In the genomic region with DNA sequence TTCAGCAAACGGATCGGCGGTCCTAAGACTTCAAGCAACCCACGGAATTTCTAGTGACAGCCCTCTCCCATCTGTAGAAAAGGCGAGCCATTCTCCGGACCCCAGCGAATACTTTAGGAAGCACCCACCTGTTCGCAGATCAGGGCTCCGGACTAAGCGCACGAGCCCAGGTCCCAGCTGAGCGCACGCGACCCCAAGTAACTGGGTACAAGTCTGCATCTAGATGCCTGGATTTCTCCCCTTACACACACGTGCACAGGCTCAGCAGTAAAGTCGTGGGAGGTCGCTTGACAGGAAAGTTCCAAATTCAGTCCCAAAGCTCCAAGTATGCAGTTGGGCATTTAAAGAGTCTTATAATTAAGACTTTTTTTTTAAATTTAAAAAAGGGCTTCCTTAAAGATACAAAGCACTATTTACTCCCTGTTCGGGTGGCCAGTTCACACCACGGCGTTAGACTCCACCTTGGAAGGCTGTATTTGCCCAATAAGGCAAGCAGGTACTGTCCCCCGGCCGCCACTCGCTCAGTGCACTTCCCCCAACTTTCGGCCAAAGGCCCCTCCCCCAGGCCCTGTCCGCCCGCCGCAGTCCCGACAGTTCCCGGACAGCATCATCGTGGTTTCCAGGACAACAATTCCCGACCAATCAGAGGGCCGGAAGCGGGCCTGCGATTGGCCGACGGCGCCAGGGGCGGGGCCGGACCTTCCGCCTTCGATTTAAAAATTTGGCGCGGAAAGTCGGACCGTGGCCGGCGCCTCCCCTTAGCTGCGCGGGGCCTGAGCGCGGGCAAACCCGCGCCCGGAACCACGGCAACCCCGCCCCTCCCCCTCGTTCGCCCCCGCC, we compare ENCODE assay signal across 8 cellular contexts. TPM values are rescaled to one million over a fixed set of nuclear protein-coding genes. Genes with fewer than 3 reads are reported as not detected.
DNase-seq lines count a peak whose midpoint lies in the region; ATAC-seq and TF ChIP-seq lines count a peak whose summit lies in the region.

E2F8 (minus strand) TSS at position 526 of the 840 bp plus-strand sequence. CDS start 824 bp downstream, outside the sequence.

- H3K79me2 ChIP-seq in SK-N-SH (ENCODE audit: insufficient read depth) (no peaks in the 10 kb centered on the region; the same call in none of the 2 replicates), osteoblast (ENCODE audit: insufficient read depth, low read length) (peaks cover 2% of the 10 kb centered on the region)

- peak in 1 of 2 experiments; percentile 40; a peak in 2 of 4 replicates for TF ChIP-seq EP300 in SK-N-SH (IDR thresholded peaks at IDR 0.05; ENCODE audit: borderline replicate concordance in 1 of 2, low read depth in 1 of 2, low read length in 1 of 2)

- H3K4me1 ChIP-seq in SK-N-SH (ENCODE audit: control insufficient read depth in 1 of 2, insufficient read depth in 2 of 2, low read depth in 1 of 2, low read length in 1 of 2), result peaks cover 0 to 9% of the 10 kb centered on the region in 2 experiments; a peak in 2 of 4 replicates
- peaks cover 11% of the 10 kb centered on the region for H3K4me1 ChIP-seq in osteoblast (ENCODE audit: insufficient read depth, low read length)
- peaks cover 18% of the 10 kb centered on the region for H3K4me1 ChIP-seq in thymus (ENCODE audit: control insufficient read depth, insufficient read depth, low read length)

- H2AFZ ChIP-seq in SK-N-SH (ENCODE audit: low read depth), result peak within 1 kb of the TSS; percentile 90
- peak within 1 kb of the TSS; percentile 95 for H2AFZ ChIP-seq in osteoblast (ENCODE audit: low read length)

- CTCF ChIA-PET in SK-N-SH (lab: Yijun Ruan, JAX), result interaction anchor here (0.6 to 2.9 kb wide), 2 partner anchors 48 to 164 kb away, joined by 3 to 11 read pairs; no protein-coding TSS in a partner anchor
- CTCF ChIA-PET in activated naive CD4-positive, alpha-beta T cell treated with anti-CD3 and anti-CD28 coated beads, Interleukin-2, amount 10 ng/mL, durations not matched to agents 7 days and 5 days (lab: Charles Lee), result no interaction called here

- peaks cover 48% of the 10 kb centered on the region for H3K4me1 Mint-ChIP-seq in activated naive CD4-positive, alpha-beta T cell treated with anti-CD3 and anti-CD28 coated beads, Interleukin-2, amount 10 ng/mL, durations not matched to agents 7 days and 5 days

- H3F3A ChIP-seq in SK-N-SH (replicated peaks; ENCODE audit: insufficient read depth), result no peaks in the 10 kb centered on the region

- H3K27ac ChIP-seq in SK-N-SH (ENCODE audit: low read depth in 2 of 2, low read length in 1 of 2), result peak within 1 kb of the TSS in 1 of 2 experiments; percentile 36; a peak in 3 of 4 replicates
- H3K27ac ChIP-seq in osteoblast (ENCODE audit: low read depth, low read length), result peak within 1 kb of the TSS; percentile 18
- H3K27ac ChIP-seq in thymus (ENCODE audit: low read depth), result no peak within 1 kb of the TSS

- peaks cover 12% of the 10 kb centered on the region for H3K27me3 Mint-ChIP-seq in activated naive CD4-positive, alpha-beta T cell treated with anti-CD3 and anti-CD28 coated beads, Interleukin-2, amount 10 ng/mL, durations not matched to agents 7 days and 5 days

- peak within 1 kb of the TSS; percentile 92 for H3K4me3 ChIP-seq in GM06990 (replicated peaks; ENCODE audit: low read depth, low read length)
- H3K4me3 ChIP-seq in SK-N-SH (ENCODE audit: low read depth in 2 of 2, low read length in 1 of 2), result peak within 1 kb of the TSS; percentile 75 to 83
- peak within 1 kb of the TSS; percentile 87 for H3K4me3 ChIP-seq in osteoblast (ENCODE audit: insufficient read depth, low read length)
- H3K4me3 ChIP-seq in thymus (ENCODE audit: low read length), result peak within 1 kb of the TSS; percentile 73

- no peaks in the 10 kb centered on the region for H3K9me3 ChIP-seq in SK-N-SH
- H3K9me3 ChIP-seq in osteoblast (ENCODE audit: low read depth, low read length), result no peaks in the 10 kb centered on the region
- no peaks in the 10 kb centered on the region for H3K9me3 ChIP-seq in thymus (ENCODE audit: control insufficient read depth)

- peak within 1 kb of the TSS; percentile 89 for H3K4me2 ChIP-seq in SK-N-SH
- peak within 1 kb of the TSS; percentile 97 for H3K4me2 ChIP-seq in osteoblast (ENCODE audit: insufficient read depth, low read length)

- peak; percentile 94 for ATAC-seq in HG02610 (IDR thresholded peaks at IDR 0.05; ENCODE audit: unreplicated experiment)

- H3K9me2 ChIP-seq in SK-N-SH, result no peaks in the 10 kb centered on the region

- H3K9ac ChIP-seq in SK-N-SH, result peak within 1 kb of the TSS; percentile 78

- peak within 1 kb of the TSS; percentile 84 for H3K27ac Mint-ChIP-seq in activated naive CD4-positive, alpha-beta T cell treated with anti-CD3 and anti-CD28 coated beads, Interleukin-2, amount 10 ng/mL, durations not matched to agents 7 days and 5 days

- no peak for TF ChIP-seq CTCF in GM06990 (IDR thresholded peaks at IDR 0.05; ENCODE audit: insufficient read depth, low read length, poor library complexity, severe bottlenecking)
- TF ChIP-seq CTCF in SK-N-SH (IDR thresholded peaks at IDR 0.05), result no peak
- TF ChIP-seq CTCF in osteoblast (IDR thresholded peaks at IDR 0.05; ENCODE audit: extremely low read depth, low read depth, low read length), result no peak

- WGBS in SK-N-SH (ENCODE audit: low lambda C conversion rate), result 2% methylated on average over 20 of the region's 59 CpGs
- WGBS in thymus, result under 1% methylated on average over 59 of the region's 59 CpGs

- POLR2A ChIA-PET in SK-N-SH (lab: Yijun Ruan, JAX), result no interaction called here

- H3K27me3 ChIP-seq in GM06990 (replicated peaks; ENCODE audit: control insufficient read depth, insufficient read depth, low read length) (no peaks in the 10 kb centered on the region), SK-N-SH (ENCODE audit: insufficient read depth) (no peaks in the 10 kb centered on the region), osteoblast (ENCODE audit: insufficient read depth, low read length) (peaks cover 22% of the 10 kb centered on the region), thymus (ENCODE audit: control insufficient read depth, insufficient read depth) (no peaks in the 10 kb centered on the region)

- H3K36me3 ChIP-seq in GM06990 (ENCODE audit: control insufficient read depth, insufficient read depth, low read length) (peaks cover 4% of the 10 kb centered on the region), SK-N-SH (replicated peaks in 1 of 2; ENCODE audit: control insufficient read depth in 1 of 2, insufficient read depth in 2 of 2, low read length in 1 of 2) (peaks cover 0 to 13% of the 10 kb centered on the region in 2 experiments), osteoblast (ENCODE audit: insufficient read depth, low read length) (no peaks in the 10 kb centered on the region), thymus (ENCODE audit: control insufficient read depth, insufficient read depth) (peaks cover 14% of the 10 kb centered on the region)

- no peaks in the 10 kb centered on the region for H3K9me3 Mint-ChIP-seq in activated naive CD4-positive, alpha-beta T cell treated with anti-CD3 and anti-CD28 coated beads, Interleukin-2, amount 10 ng/mL, durations not matched to agents 7 days and 5 days

- H4K20me1 ChIP-seq in SK-N-SH (ENCODE audit: insufficient read depth) (no peaks in the 10 kb centered on the region), osteoblast (ENCODE audit: insufficient read depth, low read length) (no peaks in the 10 kb centered on the region)

- peaks cover 39% of the 10 kb centered on the region for H3K36me3 Mint-ChIP-seq in activated naive CD4-positive, alpha-beta T cell treated with anti-CD3 and anti-CD28 coated beads, Interleukin-2, amount 10 ng/mL, durations not matched to agents 7 days and 5 days

- DNase-seq in GM06990 (ENCODE audit: extremely low read depth, insufficient read length) (peak; percentile 97), NCI-H1092 (lab: John Stamatoyannopoulos, UW) (peak; percentile 91), SK-N-SH (peak; percentile 98), glomerular visceral epithelial cell (ENCODE audit: extremely low spot score) (peak; percentile 94), osteoblast (ENCODE audit: insufficient read length, low spot score, missing footprints) (peak; percentile 99)
- DNase-seq in activated naive CD4-positive, alpha-beta T cell treated with anti-CD3 and anti-CD28 coated beads, Interleukin-2, amount 10 ng/mL, durations not matched to agents 7 days and 5 days, result peak; percentile 95

- TF ChIP-seq RAD21 in SK-N-SH (IDR thresholded peaks at IDR 0.05; ENCODE audit: low read length), result no peak

- H3K4me3 Mint-ChIP-seq in activated naive CD4-positive, alpha-beta T cell treated with anti-CD3 and anti-CD28 coated beads, Interleukin-2, amount 10 ng/mL, durations not matched to agents 7 days and 5 days, result peak within 1 kb of the TSS; percentile 94

TF ChIP-seq in SK-N-SH, 30 proteins besides CTCF, POLR2A, EP300 and RAD21 (continues in another document):
- TF ChIP-seq JUND (IDR thresholded peaks at IDR 0.05) (no peak), POLR2AphosphoS5 (IDR thresholded peaks at IDR 0.05; ENCODE audit: low read depth, low read length) (no peak), ELF1 (IDR thresholded peaks at IDR 0.05) (peak; percentile 76), CHD2 (IDR thresholded peaks at IDR 0.05; ENCODE audit: low read length, partially characterized antibody) (peak; percentile 95), FOXM1 (IDR thresholded peaks at IDR 0.05; ENCODE audit: low read depth) (0 out of 2 replicates have a peak, but pooled peaks have one; percentile 46), TCF12 (IDR thresholded peaks at IDR 0.05) (peak; percentile 21; the same call in 1 of the 2 replicates), SMC3 (IDR thresholded peaks at IDR 0.05; ENCODE audit: low read depth, low read length) (no peak), GABPA (IDR thresholded peaks at IDR 0.05; ENCODE audit: low read depth) (peak; percentile 66), RFX5 (IDR thresholded peaks at IDR 0.05; ENCODE audit: low read length) (no peak), FOXJ3 (CRISPR knock-in tag; IDR thresholded peaks at IDR 0.05) (no peak), TAF1 (IDR thresholded peaks at IDR 0.05; ENCODE audit: borderline replicate concordance, low read depth, low read length) (no peak), YY1 (IDR thresholded peaks at IDR 0.05; ENCODE audit: low read depth) (no peak)
- TF ChIP-seq, protein P1, sequence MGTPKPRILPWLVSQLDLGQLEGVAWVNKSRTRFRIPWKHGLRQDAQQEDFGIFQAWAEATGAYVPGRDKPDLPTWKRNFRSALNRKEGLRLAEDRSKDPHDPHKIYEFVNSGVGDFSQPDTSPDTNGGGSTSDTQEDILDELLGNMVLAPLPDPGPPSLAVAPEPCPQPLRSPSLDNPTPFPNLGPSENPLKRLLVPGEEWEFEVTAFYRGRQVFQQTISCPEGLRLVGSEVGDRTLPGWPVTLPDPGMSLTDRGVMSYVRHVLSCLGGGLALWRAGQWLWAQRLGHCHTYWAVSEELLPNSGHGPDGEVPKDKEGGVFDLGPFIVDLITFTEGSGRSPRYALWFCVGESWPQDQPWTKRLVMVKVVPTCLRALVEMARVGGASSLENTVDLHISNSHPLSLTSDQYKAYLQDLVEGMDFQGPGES (IDR thresholded peaks at IDR 0.05; ENCODE audit: low read depth, low read length), result peak; percentile 56

RNA-seq across cellular contexts. Expression of gene E2F8, which starts in this region (rescaled TPM):
- polyA plus RNA-seq in SK-N-SH (2012; rRNA removed) (2.5 and 2.7 TPM in 2 replicates), thymus (0.43 TPM)
- 2.0 and 2.1 TPM in 2 replicates for polyA plus RNA-seq in SK-N-SH (2012; cell fraction: cytosol; rRNA removed)
- polyA plus RNA-seq in SK-N-SH (2012; cell fraction: nucleus; rRNA removed), result 2.9 and 3.6 TPM in 2 replicates
- 0.29 and 0.36 TPM in 2 replicates for total RNA-seq in osteoblast

Comparison
In these comparisons a context has a peak if more than half of its experiments do, and no peak if none do; other contexts are left out.
1. Peak in DNase-seq, H3K4me3 ChIP-seq, H3K27ac ChIP-seq and H3K4me2 ChIP-seq in osteoblast; RNA of the gene not detected or under 1 TPM.